Comparison of ENCODE assay signal across 11 cellular contexts in genomic region chr2:108417254-108417653, GRCh38. TPM values are rescaled to one million over a fixed set of nuclear protein-coding genes. Genes with fewer than 3 reads are reported as not detected.
A peak's percentile ranks its signal among the peaks of the same experiment; 100 is the strongest.
DNase-seq lines count a peak whose midpoint lies in the region; ATAC-seq lines count a peak whose summit lies in the region.
"Had no signal": no experiment of that assay in that cellular context is flagged by ENCODE, and none has a peak within 500 bp of the region (broad histone marks: within the 10 kb centered on the region; RNA-seq: fewer than 3 reads in every experiment).

No MANE protein-coding gene starts in this region.

- in situ Hi-C loops in SK-MEL-5 (cut with HindIII; ENCODE audit: low pct_unique_long_range_greater_than_20kb, low sequenced_read_pairs): no loop called here

- peak; percentile 63 for ATAC-seq in GM21529 (IDR thresholded peaks at IDR 0.05; ENCODE audit: unreplicated experiment)
- no peak for ATAC-seq in HG03439 (IDR thresholded peaks at IDR 0.05; ENCODE audit: unreplicated experiment)
- ATAC-seq in GM21737 (IDR thresholded peaks at IDR 0.05; ENCODE audit: unreplicated experiment): no peak

- DNase-seq in COLO668 (lab: John Stamatoyannopoulos, UW; ENCODE audit: unreplicated experiment) (peak; percentile 5), SK-MEL-5 (ENCODE audit: low read depth, low spot score) (peak; percentile 22), kidney tubule cell (ENCODE audit: low spot score) (peak; percentile 19), NCI-H774 (lab: John Stamatoyannopoulos, UW) (no peak)
- DNase-seq in central memory CD4-positive, alpha-beta T cell: no peak
- DNase-seq: activated T-cell treated with anti-CD3 and anti-CD28 coated beads, Interleukin-2, amount 50 U/mL, for 1 hour; GM23248; sigmoid colon had no signal

RNA-seq across cellular contexts. Expression of gene GCC2, which starts 31.8 kb away (rescaled TPM):
- 16.4 and 24.7 TPM in 2 replicates for total RNA-seq in SK-MEL-5 (2014; rRNA removed; shearing (Covaris generic))
- 10.3 and 13.7 TPM in 2 replicates for polyA plus RNA-seq in SK-MEL-5 (2015; cell fraction: cytosol; rRNA removed)
- 37.5 and 48.1 TPM in 2 replicates for polyA plus RNA-seq in SK-MEL-5 (2015; cell fraction: nucleus; rRNA removed)

RNA-seq across cellular contexts. Expression of gene SULT1C4, which starts 39.5 kb away (rescaled TPM):
- total RNA-seq in SK-MEL-5 (2014; rRNA removed; shearing (Covaris generic)): not detected in 2 replicates
- polyA plus RNA-seq in SK-MEL-5 (2015; cell fraction: cytosol; rRNA removed): not detected in 2 replicates
- not detected in 2 replicates for polyA plus RNA-seq in SK-MEL-5 (2015; cell fraction: nucleus; rRNA removed)
- total RNA-seq: GM23248 had no signal
- polyA plus RNA-seq: GM23248 had no signal

Comparison
In these comparisons a context has a peak if more than half of its experiments do, and no peak if none do; other contexts are left out.
1. DNase-seq: peak in COLO668 (single experiment), SK-MEL-5 (single experiment) and kidney tubule cell (single experiment); none in central memory CD4-positive, alpha-beta T cell (single experiment) and NCI-H774 (single experiment).